Comparison of ENCODE assay signal across 1 cellular context in genomic region chr10:69318087-69318996, GRCh38.
TF ChIP-seq lines count a peak whose summit lies in the region.

No MANE protein-coding gene starts in this region.

TF ChIP-seq in K562, 482 proteins besides CTCF, POLR2A, EP300 and RAD21 (continued from another document and continues in another):
- TF ChIP-seq HES1 (IDR thresholded peaks at IDR 0.05; ENCODE audit: low read depth) (no peak), PBX2 (CRISPR knock-in tag; IDR thresholded peaks at IDR 0.05; ENCODE audit: low read depth) (no peak), PBX2 (tag; conservative IDR thresholded peaks at IDR 0.05; ENCODE audit: low read depth) (no peak), YY1 (IDR thresholded peaks at IDR 0.05; ENCODE audit: borderline replicate concordance in 1 of 3, control insufficient read depth in 1 of 3, extremely low read depth in 1 of 3, insufficient read depth in 3 of 3, insufficient read length in 1 of 3, insufficient replicate concordance in 2 of 3, low read depth in 1 of 3, low read length in 2 of 3) (peak in 2 of 3 experiments; percentile 32 to 68), EWSR1 (IDR thresholded peaks at IDR 0.05; ENCODE audit: borderline replicate concordance, low read depth, partially characterized antibody) (no peak), MIER1 (IDR thresholded peaks at IDR 0.05; ENCODE audit: low read depth) (no peak), POU5F1 (IDR thresholded peaks at IDR 0.05; ENCODE audit: borderline replicate concordance, low read depth, low read length, partially characterized antibody) (no peak), HSF4 (CRISPR knock-in tag; IDR thresholded peaks at IDR 0.05; ENCODE audit: borderline replicate concordance) (no peak), KDM5B (IDR thresholded peaks at IDR 0.05; ENCODE audit: insufficient replicate concordance, low read depth, low read length) (peak; percentile 63), FOXK1 (CRISPR knock-in tag; IDR thresholded peaks at IDR 0.05; ENCODE audit: borderline replicate concordance) (peak; percentile 48; the same call in 1 of the 2 replicates), TBL1XR1 (IDR thresholded peaks at IDR 0.05; ENCODE audit: low read length in 2 of 2) (no peak), PRMT5 (CRISPR knock-in tag; IDR thresholded peaks at IDR 0.05) (no peak), SRSF1 (IDR thresholded peaks at IDR 0.05; ENCODE audit: low read depth, low read length) (no peak), GTF2A2 (tag; IDR thresholded peaks at IDR 0.05) (no peak), PTTG1 (tag; IDR thresholded peaks at IDR 0.05; ENCODE audit: low read depth) (no peak), ADNP (tag; IDR thresholded peaks at IDR 0.05) (no peak), KLF13 (tag; IDR thresholded peaks at IDR 0.05; ENCODE audit: borderline replicate concordance, low read depth) (peak; percentile 20), HLTF (IDR thresholded peaks at IDR 0.05) (no peak), ETS1 (conservative IDR thresholded peaks at IDR 0.05; ENCODE audit: control insufficient read depth, low read depth, low read length) (peak; percentile 62; the same call in 1 of the 2 replicates), PYGO2 (tag; IDR thresholded peaks at IDR 0.05) (no peak), C11orf30 (IDR thresholded peaks at IDR 0.05; ENCODE audit: low read depth) (no peak), FOXJ2 (tag; IDR thresholded peaks at IDR 0.05) (no peak), SRSF9 (IDR thresholded peaks at IDR 0.05; ENCODE audit: borderline replicate concordance, low read depth, low read length) (no peak), ZNF224 (CRISPR knock-in tag; IDR thresholded peaks at IDR 0.05) (peak; percentile 52; the same call in 1 of the 2 replicates), USF2 (CRISPR knock-in tag; IDR thresholded peaks at IDR 0.05) (no peak), MYC (IDR thresholded peaks at IDR 0.05; ENCODE audit: low read depth, low read length) (peak; percentile 43; the same call in 1 of the 2 replicates), MYC (CRISPR knock-in tag; IDR thresholded peaks at IDR 0.05; ENCODE audit: borderline replicate concordance, low read depth) (no peak), SIRT6 (IDR thresholded peaks at IDR 0.05; ENCODE audit: low read depth, low read length) (no peak), AFF1 (IDR thresholded peaks at IDR 0.05; ENCODE audit: low read depth in 1 of 2, partially characterized antibody in 2 of 2) (no peak), ZC3H4 (CRISPR knock-in tag; IDR thresholded peaks at IDR 0.05; ENCODE audit: borderline replicate concordance) (no peak), EZH2 (IDR thresholded peaks at IDR 0.05; ENCODE audit: borderline replicate concordance, low read depth, low read length) (no peak), XRCC3 (IDR thresholded peaks at IDR 0.05) (no peak), RNF2 (IDR thresholded peaks at IDR 0.05) (0 out of 2 replicates have a peak, but pooled peaks have one; percentile 14), RUNX1 (IDR thresholded peaks at IDR 0.05; ENCODE audit: low read depth) (no peak), JUN (IDR thresholded peaks at IDR 0.05; ENCODE audit: borderline replicate concordance, low read depth, low read length) (no peak), JUN (CRISPR knock-in tag; IDR thresholded peaks at IDR 0.05; ENCODE audit: borderline replicate concordance) (0 out of 2 replicates have a peak, but pooled peaks have one; percentile 15), SMARCE1 (IDR thresholded peaks at IDR 0.05) (no peak), SMAD1 (IDR thresholded peaks at IDR 0.05; ENCODE audit: low read depth, low read length, partially characterized antibody) (no peak), PRPF4 (IDR thresholded peaks at IDR 0.05; ENCODE audit: insufficient read depth, low read depth, low read length, poor library complexity, severe bottlenecking) (peak; percentile 20), CAMTA2 (CRISPR knock-in tag; conservative IDR thresholded peaks at IDR 0.05) (no peak), SAP30 (IDR thresholded peaks at IDR 0.05; ENCODE audit: borderline replicate concordance, insufficient read depth, low read depth, low read length, poor library complexity, severe bottlenecking) (peak; percentile 51), CBFA2T2 (conservative IDR thresholded peaks at IDR 0.05) (no peak), PCBP1 (IDR thresholded peaks at IDR 0.05; ENCODE audit: low read depth, low read length, poor library complexity, severe bottlenecking) (peak; percentile 63), BRCA1 (IDR thresholded peaks at IDR 0.05) (no peak), BRCA1 (CRISPR knock-in tag; IDR thresholded peaks at IDR 0.05) (no peak), ZC3H11A (IDR thresholded peaks at IDR 0.05; ENCODE audit: low read depth, low read length) (no peak), KDM4B (IDR thresholded peaks at IDR 0.05; ENCODE audit: borderline replicate concordance in 2 of 2, low read depth in 1 of 2) (no peak), ERF (CRISPR knock-in tag; IDR thresholded peaks at IDR 0.05) (no peak), ZNF431 (CRISPR knock-in tag; IDR thresholded peaks at IDR 0.05) (no peak), CC2D1A (IDR thresholded peaks at IDR 0.05) (no peak), MED1 (CRISPR knock-in tag; IDR thresholded peaks at IDR 0.05; ENCODE audit: borderline replicate concordance) (no peak), POLR2B (IDR thresholded peaks at IDR 0.05; ENCODE audit: low read depth, partially characterized antibody) (no peak), ZNF232 (CRISPR knock-in tag; IDR thresholded peaks at IDR 0.05) (no peak), ZKSCAN8 (CRISPR knock-in tag; IDR thresholded peaks at IDR 0.05) (no peak), E2F3 (CRISPR knock-in tag; IDR thresholded peaks at IDR 0.05) (peak; percentile 31; the same call in 1 of the 2 replicates), IFI16 (CRISPR knock-in tag; IDR thresholded peaks at IDR 0.05) (no peak), KLF1 (tag; IDR thresholded peaks at IDR 0.05) (no peak), ZKSCAN3 (CRISPR knock-in tag; IDR thresholded peaks at IDR 0.05) (no peak), NFIX (CRISPR knock-in tag; IDR thresholded peaks at IDR 0.05; ENCODE audit: low read depth) (no peak), SMARCC2 (IDR thresholded peaks at IDR 0.05; ENCODE audit: low read depth) (no peak; the same call in 1 of the 2 replicates), FUS (optimal IDR thresholded peaks at IDR 0.05; ENCODE audit: low read depth, low read length) (peak; percentile 27)
- TF ChIP-seq, protein P1, sequence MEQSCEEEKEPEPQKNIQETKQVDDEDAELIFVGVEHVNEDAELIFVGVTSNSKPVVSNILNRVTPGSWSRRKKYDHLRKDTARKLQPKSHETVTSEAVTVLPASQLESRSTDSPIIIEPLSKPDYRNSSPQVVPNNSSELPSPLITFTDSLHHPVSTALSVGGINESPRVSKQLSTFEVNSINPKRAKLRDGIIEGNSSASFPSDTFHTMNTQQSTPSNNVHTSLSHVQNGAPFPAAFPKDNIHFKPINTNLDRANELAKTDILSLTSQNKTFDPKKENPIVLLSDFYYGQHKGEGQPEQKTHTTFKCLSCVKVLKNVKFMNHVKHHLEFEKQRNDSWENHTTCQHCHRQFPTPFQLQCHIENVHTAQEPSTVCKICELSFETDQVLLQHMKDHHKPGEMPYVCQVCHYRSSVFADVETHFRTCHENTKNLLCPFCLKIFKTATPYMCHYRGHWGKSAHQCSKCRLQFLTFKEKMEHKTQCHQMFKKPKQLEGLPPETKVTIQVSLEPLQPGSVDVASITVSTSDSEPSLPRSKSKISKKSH (CRISPR knock-in tag; IDR thresholded peaks at IDR 0.05), result no peak
- TF ChIP-seq, protein P2, sequence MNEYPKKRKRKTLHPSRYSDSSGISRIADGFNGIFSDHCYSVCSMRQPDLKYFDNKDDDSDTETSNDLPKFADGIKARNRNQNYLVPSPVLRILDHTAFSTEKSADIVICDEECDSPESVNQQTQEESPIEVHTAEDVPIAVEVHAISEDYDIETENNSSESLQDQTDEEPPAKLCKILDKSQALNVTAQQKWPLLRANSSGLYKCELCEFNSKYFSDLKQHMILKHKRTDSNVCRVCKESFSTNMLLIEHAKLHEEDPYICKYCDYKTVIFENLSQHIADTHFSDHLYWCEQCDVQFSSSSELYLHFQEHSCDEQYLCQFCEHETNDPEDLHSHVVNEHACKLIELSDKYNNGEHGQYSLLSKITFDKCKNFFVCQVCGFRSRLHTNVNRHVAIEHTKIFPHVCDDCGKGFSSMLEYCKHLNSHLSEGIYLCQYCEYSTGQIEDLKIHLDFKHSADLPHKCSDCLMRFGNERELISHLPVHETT (CRISPR knock-in tag; conservative IDR thresholded peaks at IDR 0.05 in 1 of 2, IDR thresholded peaks at IDR 0.05 in 1 of 2), result peak in 1 of 2 experiments; percentile 84; a peak in 2 of 4 replicates
- TF ChIP-seq, protein P3, sequence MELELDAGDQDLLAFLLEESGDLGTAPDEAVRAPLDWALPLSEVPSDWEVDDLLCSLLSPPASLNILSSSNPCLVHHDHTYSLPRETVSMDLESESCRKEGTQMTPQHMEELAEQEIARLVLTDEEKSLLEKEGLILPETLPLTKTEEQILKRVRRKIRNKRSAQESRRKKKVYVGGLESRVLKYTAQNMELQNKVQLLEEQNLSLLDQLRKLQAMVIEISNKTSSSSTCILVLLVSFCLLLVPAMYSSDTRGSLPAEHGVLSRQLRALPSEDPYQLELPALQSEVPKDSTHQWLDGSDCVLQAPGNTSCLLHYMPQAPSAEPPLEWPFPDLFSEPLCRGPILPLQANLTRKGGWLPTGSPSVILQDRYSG (tag; conservative IDR thresholded peaks at IDR 0.05; ENCODE audit: low read depth), result no peak
